22 cellular contexts compared by ENCODE assay signal in genomic region chr10:52853704-52854103, GRCh38.
DNase-seq lines count a peak whose midpoint lies in the region; ATAC-seq and TF ChIP-seq lines count a peak whose summit lies in the region.
"Had no signal": no experiment of that assay in that cellular context is flagged by ENCODE, and none has a peak within 500 bp of the region (broad histone marks: within the 10 kb centered on the region; RNA-seq: fewer than 3 reads in every experiment).

No MANE protein-coding gene starts in this region.

- DNase-seq in Ammon's horn (ENCODE audit: low spot score): no peak
- DNase-seq in tibial nerve (ENCODE audit: low spot score in 2 of 2): no peak
- DNase-seq in HT-29 (ENCODE audit: low spot score): no peak
- DNase-seq: AML-193; brain microvascular endothelial cell; erythroblast; left cardiac atrium; NCI-H146; nephron progenitor cell; SIG-M5; stimulated activated CD4-positive, alpha-beta T cell treated with anti-CD3 and anti-CD28 coated beads, Interleukin-4, amount 100 ng/mL, for 4 hours; stimulated activated CD8-positive, alpha-beta memory T cell treated with anti-CD3 and anti-CD28 coated beads, Interleukin-4, amount 100 ng/mL, for 48 hours; T-helper 17 cell had no signal

- TF ChIP-seq POLR2A in tibial nerve (IDR thresholded peaks at IDR 0.05): no peak

- H3K4me3 ChIP-seq in OCI-LY3 (ENCODE audit: low read length) (no peak overlapping the region), tibial nerve (no peak overlapping the region)
- H3K4me3 ChIP-seq: gastroesophageal sphincter, skin epidermis had no signal

- TF ChIP-seq EP300 in tibial nerve (IDR thresholded peaks at IDR 0.05): no peak

- no peak overlapping the region for H2AFZ ChIP-seq in OCI-LY3 (ENCODE audit: low read depth, low read length)

- H4K20me1 ChIP-seq in OCI-LY3 (ENCODE audit: insufficient read depth, low read length): no peaks in the 10 kb centered on the region

- no peak overlapping the region for H3K9ac ChIP-seq in OCI-LY3 (ENCODE audit: low read length)

- no peak overlapping the region for H3K27ac ChIP-seq in OCI-LY3 (ENCODE audit: low read length)
- H3K27ac ChIP-seq in tibial nerve: no peak overlapping the region
- H3K27ac ChIP-seq: brain microvascular endothelial cell, gastroesophageal sphincter, skin epidermis had no signal

- peak overlapping the region; percentile 28 for H3K4me2 ChIP-seq in OCI-LY3 (ENCODE audit: low read length)

- TF ChIP-seq CTCF in OCI-LY3 (IDR thresholded peaks at IDR 0.05; ENCODE audit: low read depth, low read length) (no peak), tibial nerve (IDR thresholded peaks at IDR 0.05) (no peak)

- no peaks in the 10 kb centered on the region for H3K27me3 ChIP-seq in OCI-LY3 (ENCODE audit: low read depth, low read length)
- H3K27me3 ChIP-seq in tibial nerve: no peaks in the 10 kb centered on the region
- H3K27me3 ChIP-seq: brain microvascular endothelial cell had no signal

- peak; percentile 92 for ATAC-seq in GM18907 (IDR thresholded peaks at IDR 0.05; ENCODE audit: unreplicated experiment)
- peak; percentile 61 for ATAC-seq in GM21447 (IDR thresholded peaks at IDR 0.05; ENCODE audit: unreplicated experiment)
- peak; percentile 69 for ATAC-seq in HG02981 (IDR thresholded peaks at IDR 0.05; ENCODE audit: unreplicated experiment)
- no peak for ATAC-seq in HG02623 (IDR thresholded peaks at IDR 0.05; ENCODE audit: unreplicated experiment)
- ATAC-seq: gastroesophageal sphincter, HepG2, left cardiac atrium, T-helper 17 cell, WTC11 had no signal

- H3K36me3 ChIP-seq in OCI-LY3 (replicated peaks; ENCODE audit: low read depth, low read length) (no peaks in the 10 kb centered on the region), tibial nerve (no peaks in the 10 kb centered on the region)
- H3K36me3 ChIP-seq: brain microvascular endothelial cell, gastroesophageal sphincter had no signal

- 77 to 79% methylated on average over 4 of the region's 4 CpGs for WGBS in tibial nerve, 2 donors

- peaks cover 25% of the 10 kb centered on the region for H3K4me1 ChIP-seq in OCI-LY3 (ENCODE audit: low read length)
- H3K4me1 ChIP-seq in tibial nerve: no peaks in the 10 kb centered on the region
- H3K4me1 ChIP-seq: gastroesophageal sphincter had no signal

- H3K9me3 ChIP-seq in OCI-LY3 (ENCODE audit: insufficient read depth, low read length) (no peaks in the 10 kb centered on the region), tibial nerve (no peaks in the 10 kb centered on the region)
- H3K9me3 ChIP-seq: gastroesophageal sphincter had no signal

- no peaks in the 10 kb centered on the region for H3K79me2 ChIP-seq in OCI-LY3 (ENCODE audit: low read length)
